Comparison of ENCODE assay signal across 21 cellular contexts in genomic region chr18:42883177-42883576, GRCh38.
DNase-seq lines count a peak whose midpoint lies in the region; ATAC-seq and TF ChIP-seq lines count a peak whose summit lies in the region.
"Had no signal": no experiment of that assay in that cellular context is flagged by ENCODE, and none has a peak within 500 bp of the region (broad histone marks: within the 10 kb centered on the region; RNA-seq: fewer than 3 reads in every experiment).

No MANE protein-coding gene starts in this region.

- H3K4me3 ChIP-seq in OCI-LY3 (ENCODE audit: low read length) (no peak overlapping the region), left lung (no peak overlapping the region)
- H3K4me3 ChIP-seq: A549; BLaER1 treated with 17β-estradiol and CSF1 and Interleukin-3, amounts not matched to agents 10 nM and 100 nM had no signal

- H3K9ac ChIP-seq in OCI-LY3 (ENCODE audit: low read length) = no peak overlapping the region
- H3K9ac ChIP-seq: BLaER1 treated with 17β-estradiol and CSF1 and Interleukin-3, amounts not matched to agents 10 nM and 100 nM had no signal

- no peak overlapping the region for H3K4me3 Mint-ChIP-seq in natural killer cell treated with Interleukin-12 subunit alpha and Interleukin-12 subunit beta and Interleukin-15 and Interleukin-18, amount 100 ng/mL, for 72 hours
- H3K4me3 Mint-ChIP-seq: CD4-positive, alpha-beta T cell; T-cell had no signal

- TF ChIP-seq CTCF in OCI-LY3 (IDR thresholded peaks at IDR 0.05; ENCODE audit: low read depth, low read length) = no peak
- no peak for TF ChIP-seq CTCF in left lung (IDR thresholded peaks at IDR 0.05)

- peaks cover 11% of the 10 kb centered on the region for H3K36me3 Mint-ChIP-seq in natural killer cell treated with Interleukin-12 subunit alpha and Interleukin-12 subunit beta and Interleukin-15 and Interleukin-18, amount 100 ng/mL, for 72 hours
- H3K36me3 Mint-ChIP-seq: T-cell had no signal

- H3K9me3 Mint-ChIP-seq in natural killer cell treated with Interleukin-12 subunit alpha and Interleukin-12 subunit beta and Interleukin-15 and Interleukin-18, amount 100 ng/mL, for 72 hours = peaks cover 22% of the 10 kb centered on the region

- peaks cover 17% of the 10 kb centered on the region for H3K4me1 ChIP-seq in OCI-LY3 (ENCODE audit: low read length)
- no peaks in the 10 kb centered on the region for H3K4me1 ChIP-seq in left lung
- H3K4me1 ChIP-seq: A549; BLaER1 treated with 17β-estradiol and CSF1 and Interleukin-3, amounts not matched to agents 10 nM and 100 nM; Caco-2 had no signal

- H3K4me2 ChIP-seq in OCI-LY3 (ENCODE audit: low read length) = no peak overlapping the region
- H3K4me2 ChIP-seq: A549; BLaER1 treated with 17β-estradiol and CSF1 and Interleukin-3, amounts not matched to agents 10 nM and 100 nM had no signal

- intact Hi-C loops in left lung (cut with DNase I) = no loop called here

- H3K27me3 ChIP-seq in OCI-LY3 (ENCODE audit: low read depth, low read length) (no peaks in the 10 kb centered on the region), left lung (no peaks in the 10 kb centered on the region)
- H3K27me3 ChIP-seq: BLaER1 treated with 17β-estradiol and CSF1 and Interleukin-3, amounts not matched to agents 10 nM and 100 nM had no signal

- H4K20me1 ChIP-seq in OCI-LY3 (ENCODE audit: insufficient read depth, low read length) = no peaks in the 10 kb centered on the region
- H4K20me1 ChIP-seq: BLaER1 treated with 17β-estradiol and CSF1 and Interleukin-3, amounts not matched to agents 10 nM and 100 nM had no signal

- ATAC-seq in left lung = no peak
- no peak for ATAC-seq in natural killer cell treated with Interleukin-12 subunit alpha and Interleukin-12 subunit beta and Interleukin-15 and Interleukin-18, amount 100 ng/mL, for 72 hours
- ATAC-seq: A549, PC-3, T-cell had no signal

- 0 out of 2 replicates have a peak overlapping the region, but pooled peaks have one; percentile 15 for H2AFZ ChIP-seq in OCI-LY3 (ENCODE audit: low read depth, low read length)

- H3K27ac ChIP-seq in OCI-LY3 (ENCODE audit: low read length) = no peak overlapping the region
- no peak overlapping the region for H3K27ac ChIP-seq in left lung
- H3K27ac ChIP-seq: A549; BLaER1 treated with 17β-estradiol and CSF1 and Interleukin-3, amounts not matched to agents 10 nM and 100 nM had no signal

- H3K27ac Mint-ChIP-seq in natural killer cell treated with Interleukin-12 subunit alpha and Interleukin-12 subunit beta and Interleukin-15 and Interleukin-18, amount 100 ng/mL, for 72 hours = no peak overlapping the region
- H3K27ac Mint-ChIP-seq: CD4-positive, alpha-beta T cell; T-cell had no signal

- H3K9me3 ChIP-seq in OCI-LY3 (ENCODE audit: insufficient read depth, low read length) (0 out of 2 replicates have a peak, but pooled peaks cover 6% of the 10 kb centered on the region), left lung (no peaks in the 10 kb centered on the region)
- H3K9me3 ChIP-seq: A549; BLaER1 treated with 17β-estradiol and CSF1 and Interleukin-3, amounts not matched to agents 10 nM and 100 nM; Caco-2 had no signal

- no peaks in the 10 kb centered on the region for H3K27me3 Mint-ChIP-seq in natural killer cell treated with Interleukin-12 subunit alpha and Interleukin-12 subunit beta and Interleukin-15 and Interleukin-18, amount 100 ng/mL, for 72 hours
- H3K27me3 Mint-ChIP-seq: CD4-positive, alpha-beta T cell; T-cell had no signal

- no peaks in the 10 kb centered on the region for H3K79me2 ChIP-seq in OCI-LY3 (ENCODE audit: low read length)

- H3K36me3 ChIP-seq in OCI-LY3 (replicated peaks; ENCODE audit: low read depth, low read length) = no peaks in the 10 kb centered on the region
- no peaks in the 10 kb centered on the region for H3K36me3 ChIP-seq in left lung
- H3K36me3 ChIP-seq: BLaER1 treated with 17β-estradiol and CSF1 and Interleukin-3, amounts not matched to agents 10 nM and 100 nM had no signal

- peak; percentile 56 for DNase-seq in NCI-H1417 treated with DMSO at 0.1 percent for 48 hours (lab: John Stamatoyannopoulos, UW)
- DNase-seq in NCI-H2081 treated with DMSO at 0.1 percent for 48 hours (lab: John Stamatoyannopoulos, UW) = peak; percentile 83
- no peak for DNase-seq in left lung
- DNase-seq in kidney glomerular epithelial cell (lab: John Stamatoyannopoulos, UW) = no peak
- DNase-seq in kidney tubule cell (ENCODE audit: low spot score) = no peak
- DNase-seq in natural killer cell treated with Interleukin-12 subunit alpha and Interleukin-12 subunit beta and Interleukin-15 and Interleukin-18, amount 100 ng/mL, for 72 hours (ENCODE audit: low spot score) = no peak
- DNase-seq: AML-193; Caco-2; CD4-positive, alpha-beta T cell; HCEC 1CT; KBM-7; MV-4-11; NCI-H1105 treated with DMSO at 0.1 percent for 48 hours; NCI-H1930; NCI-H446 treated with DMSO at 0.1 percent for 48 hours; NCI-H526; PC-3; T-cell had no signal

- H3K4me1 Mint-ChIP-seq in natural killer cell treated with Interleukin-12 subunit alpha and Interleukin-12 subunit beta and Interleukin-15 and Interleukin-18, amount 100 ng/mL, for 72 hours (ENCODE audit: low read depth in 2 of 2) = no peaks in the 10 kb centered on the region
- H3K4me1 Mint-ChIP-seq: T-cell had no signal

Comparison
In these comparisons a context has a peak if more than half of its experiments do, and no peak if none do; other contexts are left out.
1. DNase-seq: peak in NCI-H1417 treated with DMSO at 0.1 percent for 48 hours (single experiment) and NCI-H2081 treated with DMSO at 0.1 percent for 48 hours (single experiment); none in left lung (0 of 2), kidney glomerular epithelial cell (single experiment), kidney tubule cell (single experiment) and natural killer cell treated with Interleukin-12 subunit alpha and Interleukin-12 subunit beta and Interleukin-15 and Interleukin-18, amount 100 ng/mL, for 72 hours (single experiment).